In genomic region chr13:113897161-113897560, GRCh38 we compare ENCODE assay signal across 10 cellular contexts. TPM values are rescaled to one million over a fixed set of nuclear protein-coding genes. Genes with fewer than 3 reads are reported as not detected.
DNase-seq lines count a peak whose midpoint lies in the region; ATAC-seq and TF ChIP-seq lines count a peak whose summit lies in the region.
"Had no signal": no experiment of that assay in that cellular context is flagged by ENCODE, and none has a peak within 500 bp of the region (broad histone marks: within the 10 kb centered on the region; RNA-seq: fewer than 3 reads in every experiment).

No MANE protein-coding gene starts in this region.

- CTCF ChIA-PET in activated CD8-positive, alpha-beta T cell treated with anti-CD3 and anti-CD28 coated beads, Interleukin-2, amount 10 ng/mL, durations not matched to agents 7 days and 5 days (lab: Charles Lee): no interaction called here
- CTCF ChIA-PET in WTC11 (lab: Charles Lee): no interaction called here

- no peak overlapping the region for H3K27ac Mint-ChIP-seq in activated CD8-positive, alpha-beta T cell treated with anti-CD3 and anti-CD28 coated beads, Interleukin-2, amount 10 ng/mL, durations not matched to agents 7 days and 5 days
- H3K27ac Mint-ChIP-seq in WTC11: no peak overlapping the region

- ATAC-seq in Right ventricle myocardium superior (ENCODE audit: poor library complexity): peak; percentile 74
- ATAC-seq in GM21576 (IDR thresholded peaks at IDR 0.05; ENCODE audit: unreplicated experiment): no peak
- no peak for ATAC-seq in activated CD8-positive, alpha-beta T cell treated with anti-CD3 and anti-CD28 coated beads, Interleukin-2, amount 10 ng/mL, durations not matched to agents 7 days and 5 days
- no peak for ATAC-seq in WTC11

- H3K36me3 Mint-ChIP-seq in activated CD8-positive, alpha-beta T cell treated with anti-CD3 and anti-CD28 coated beads, Interleukin-2, amount 10 ng/mL, durations not matched to agents 7 days and 5 days (ENCODE audit: low read depth): no peaks in the 10 kb centered on the region
- H3K36me3 Mint-ChIP-seq in WTC11: peaks cover 10% of the 10 kb centered on the region

- POLR2A ChIA-PET in activated CD8-positive, alpha-beta T cell treated with anti-CD3 and anti-CD28 coated beads, Interleukin-2, amount 10 ng/mL, durations not matched to agents 7 days and 5 days (lab: Charles Lee): no interaction called here
- POLR2A ChIA-PET in WTC11 (lab: Charles Lee): no interaction called here

- TF ChIP-seq CTCF in WTC11 (IDR thresholded peaks at IDR 0.05): no peak

- intact Hi-C loops in Right ventricle myocardium superior (cut with DNase I) (no loop called here), cardiac septum (cut with DNase I) (no loop called here)

- H3K27me3 Mint-ChIP-seq in activated CD8-positive, alpha-beta T cell treated with anti-CD3 and anti-CD28 coated beads, Interleukin-2, amount 10 ng/mL, durations not matched to agents 7 days and 5 days (ENCODE audit: low read depth): peaks cover 25% of the 10 kb centered on the region
- peaks cover 8% of the 10 kb centered on the region; the same call in 1 of the 2 replicates for H3K27me3 Mint-ChIP-seq in WTC11 (ENCODE audit: low read depth)

- no peaks in the 10 kb centered on the region for H3K4me1 Mint-ChIP-seq in activated CD8-positive, alpha-beta T cell treated with anti-CD3 and anti-CD28 coated beads, Interleukin-2, amount 10 ng/mL, durations not matched to agents 7 days and 5 days (ENCODE audit: low read depth)
- H3K4me1 Mint-ChIP-seq in WTC11: no peaks in the 10 kb centered on the region

- no peaks in the 10 kb centered on the region for H3K9me3 Mint-ChIP-seq in activated CD8-positive, alpha-beta T cell treated with anti-CD3 and anti-CD28 coated beads, Interleukin-2, amount 10 ng/mL, durations not matched to agents 7 days and 5 days (ENCODE audit: insufficient read depth)
- H3K9me3 Mint-ChIP-seq in WTC11: peaks cover 45% of the 10 kb centered on the region

- H3K4me3 Mint-ChIP-seq in activated CD8-positive, alpha-beta T cell treated with anti-CD3 and anti-CD28 coated beads, Interleukin-2, amount 10 ng/mL, durations not matched to agents 7 days and 5 days: no peak overlapping the region
- H3K4me3 Mint-ChIP-seq in WTC11: no peak overlapping the region

- DNase-seq in Right ventricle myocardium superior: no peak
- no peak for DNase-seq in cardiac septum (ENCODE audit: low spot score)
- DNase-seq in astrocyte of the hippocampus (ENCODE audit: low read depth, low spot score): peak; percentile 98
- peak; percentile 78 for DNase-seq in islet precursor cell
- no peak for DNase-seq in NCI-H1105 (lab: John Stamatoyannopoulos, UW)
- no peak for DNase-seq in activated CD8-positive, alpha-beta T cell treated with anti-CD3 and anti-CD28 coated beads, Interleukin-2, amount 10 ng/mL, durations not matched to agents 7 days and 5 days
- no peak for DNase-seq in WTC11 (ENCODE audit: low spot score)
- DNase-seq: activated CD4-positive, alpha-beta T cell treated with anti-CD3 and anti-CD28 coated beads for 48 hours; kidney had no signal

TF ChIP-seq in WTC11, 78 proteins besides CTCF, POLR2A, EP300 and RAD21 (continues in another document):
- TF ChIP-seq FOXK1 (CRISPR knock-in tag; IDR thresholded peaks at IDR 0.05) (no peak), E2F5 (CRISPR knock-in tag; IDR thresholded peaks at IDR 0.05) (no peak), CREB1 (CRISPR knock-in tag; IDR thresholded peaks at IDR 0.05) (no peak), ESRRA (CRISPR knock-in tag; IDR thresholded peaks at IDR 0.05; ENCODE audit: borderline replicate concordance) (no peak), USF2 (CRISPR knock-in tag; IDR thresholded peaks at IDR 0.05) (no peak), ZNF671 (CRISPR knock-in tag; IDR thresholded peaks at IDR 0.05) (no peak), ATF2 (CRISPR knock-in tag; IDR thresholded peaks at IDR 0.05; ENCODE audit: borderline replicate concordance, low read depth) (no peak)
- TF ChIP-seq, protein P1, sequence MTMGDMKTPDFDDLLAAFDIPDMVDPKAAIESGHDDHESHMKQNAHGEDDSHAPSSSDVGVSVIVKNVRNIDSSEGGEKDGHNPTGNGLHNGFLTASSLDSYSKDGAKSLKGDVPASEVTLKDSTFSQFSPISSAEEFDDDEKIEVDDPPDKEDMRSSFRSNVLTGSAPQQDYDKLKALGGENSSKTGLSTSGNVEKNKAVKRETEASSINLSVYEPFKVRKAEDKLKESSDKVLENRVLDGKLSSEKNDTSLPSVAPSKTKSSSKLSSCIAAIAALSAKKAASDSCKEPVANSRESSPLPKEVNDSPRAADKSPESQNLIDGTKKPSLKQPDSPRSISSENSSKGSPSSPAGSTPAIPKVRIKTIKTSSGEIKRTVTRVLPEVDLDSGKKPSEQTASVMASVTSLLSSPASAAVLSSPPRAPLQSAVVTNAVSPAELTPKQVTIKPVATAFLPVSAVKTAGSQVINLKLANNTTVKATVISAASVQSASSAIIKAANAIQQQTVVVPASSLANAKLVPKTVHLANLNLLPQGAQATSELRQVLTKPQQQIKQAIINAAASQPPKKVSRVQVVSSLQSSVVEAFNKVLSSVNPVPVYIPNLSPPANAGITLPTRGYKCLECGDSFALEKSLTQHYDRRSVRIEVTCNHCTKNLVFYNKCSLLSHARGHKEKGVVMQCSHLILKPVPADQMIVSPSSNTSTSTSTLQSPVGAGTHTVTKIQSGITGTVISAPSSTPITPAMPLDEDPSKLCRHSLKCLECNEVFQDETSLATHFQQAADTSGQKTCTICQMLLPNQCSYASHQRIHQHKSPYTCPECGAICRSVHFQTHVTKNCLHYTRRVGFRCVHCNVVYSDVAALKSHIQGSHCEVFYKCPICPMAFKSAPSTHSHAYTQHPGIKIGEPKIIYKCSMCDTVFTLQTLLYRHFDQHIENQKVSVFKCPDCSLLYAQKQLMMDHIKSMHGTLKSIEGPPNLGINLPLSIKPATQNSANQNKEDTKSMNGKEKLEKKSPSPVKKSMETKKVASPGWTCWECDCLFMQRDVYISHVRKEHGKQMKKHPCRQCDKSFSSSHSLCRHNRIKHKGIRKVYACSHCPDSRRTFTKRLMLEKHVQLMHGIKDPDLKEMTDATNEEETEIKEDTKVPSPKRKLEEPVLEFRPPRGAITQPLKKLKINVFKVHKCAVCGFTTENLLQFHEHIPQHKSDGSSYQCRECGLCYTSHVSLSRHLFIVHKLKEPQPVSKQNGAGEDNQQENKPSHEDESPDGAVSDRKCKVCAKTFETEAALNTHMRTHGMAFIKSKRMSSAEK (CRISPR knock-in tag; IDR thresholded peaks at IDR 0.05; ENCODE audit: borderline replicate concordance): no peak
- TF ChIP-seq, protein P2, sequence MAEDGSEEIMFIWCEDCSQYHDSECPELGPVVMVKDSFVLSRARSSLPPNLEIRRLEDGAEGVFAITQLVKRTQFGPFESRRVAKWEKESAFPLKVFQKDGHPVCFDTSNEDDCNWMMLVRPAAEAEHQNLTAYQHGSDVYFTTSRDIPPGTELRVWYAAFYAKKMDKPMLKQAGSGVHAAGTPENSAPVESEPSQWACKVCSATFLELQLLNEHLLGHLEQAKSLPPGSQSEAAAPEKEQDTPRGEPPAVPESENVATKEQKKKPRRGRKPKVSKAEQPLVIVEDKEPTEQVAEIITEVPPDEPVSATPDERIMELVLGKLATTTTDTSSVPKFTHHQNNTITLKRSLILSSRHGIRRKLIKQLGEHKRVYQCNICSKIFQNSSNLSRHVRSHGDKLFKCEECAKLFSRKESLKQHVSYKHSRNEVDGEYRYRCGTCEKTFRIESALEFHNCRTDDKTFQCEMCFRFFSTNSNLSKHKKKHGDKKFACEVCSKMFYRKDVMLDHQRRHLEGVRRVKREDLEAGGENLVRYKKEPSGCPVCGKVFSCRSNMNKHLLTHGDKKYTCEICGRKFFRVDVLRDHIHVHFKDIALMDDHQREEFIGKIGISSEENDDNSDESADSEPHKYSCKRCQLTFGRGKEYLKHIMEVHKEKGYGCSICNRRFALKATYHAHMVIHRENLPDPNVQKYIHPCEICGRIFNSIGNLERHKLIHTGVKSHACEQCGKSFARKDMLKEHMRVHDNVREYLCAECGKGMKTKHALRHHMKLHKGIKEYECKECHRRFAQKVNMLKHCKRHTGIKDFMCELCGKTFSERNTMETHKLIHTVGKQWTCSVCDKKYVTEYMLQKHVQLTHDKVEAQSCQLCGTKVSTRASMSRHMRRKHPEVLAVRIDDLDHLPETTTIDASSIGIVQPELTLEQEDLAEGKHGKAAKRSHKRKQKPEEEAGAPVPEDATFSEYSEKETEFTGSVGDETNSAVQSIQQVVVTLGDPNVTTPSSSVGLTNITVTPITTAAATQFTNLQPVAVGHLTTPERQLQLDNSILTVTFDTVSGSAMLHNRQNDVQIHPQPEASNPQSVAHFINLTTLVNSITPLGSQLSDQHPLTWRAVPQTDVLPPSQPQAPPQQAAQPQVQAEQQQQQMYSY (CRISPR knock-in tag; IDR thresholded peaks at IDR 0.05): no peak

RNA-seq across cellular contexts. Expression of gene GAS6, which starts 33.3 kb away (rescaled TPM):
- total RNA-seq in Right ventricle myocardium superior (181 TPM), cardiac septum (201 TPM), WTC11 (2021) (29.4 to 33.7 TPM (median 33.7 TPM) in 3 replicates)
- total RNA-seq in activated CD8-positive, alpha-beta T cell treated with anti-CD3 and anti-CD28 coated beads, Interleukin-2, amount 10 ng/mL, durations not matched to agents 7 days and 5 days: under 1 TPM; 0.53 to 0.65 TPM

Comparison
In these comparisons a context has a peak if more than half of its experiments do, and no peak if none do; other contexts are left out.
1. DNase-seq: peak in astrocyte of the hippocampus (single experiment) and islet precursor cell (single experiment); none in Right ventricle myocardium superior (single experiment), cardiac septum (single experiment), NCI-H1105 (single experiment), activated CD8-positive, alpha-beta T cell treated with anti-CD3 and anti-CD28 coated beads, Interleukin-2, amount 10 ng/mL, durations not matched to agents 7 days and 5 days (single experiment) and WTC11 (single experiment).
2. RNA of gene GAS6, which starts 33.3 kb away (total RNA-seq): 201 TPM in cardiac septum (single experiment), 181 TPM in Right ventricle myocardium superior (single experiment) and 29.4 to 33.7 TPM in WTC11; 0.53 to 0.65 TPM in activated CD8-positive, alpha-beta T cell treated with anti-CD3 and anti-CD28 coated beads, Interleukin-2, amount 10 ng/mL, durations not matched to agents 7 days and 5 days; every median in the first group is over 10 times any median in the second.